Comparison of ENCODE assay signal across 26 cellular contexts in genomic region chr10:86226801-86227201, GRCh38.
A peak's percentile ranks its signal among the peaks of the same experiment; 100 is the strongest.
DNase-seq lines count a peak whose midpoint lies in the region; ATAC-seq and TF ChIP-seq lines count a peak whose summit lies in the region.
"Had no signal": no experiment of that assay in that cellular context is flagged by ENCODE, and none has a peak within 500 bp of the region (broad histone marks: within the 10 kb centered on the region; RNA-seq: fewer than 3 reads in every experiment).

No MANE protein-coding gene starts in this region.

- ATAC-seq in SK-N-SH treated with all-trans-retinoic acid at 6 μM for 48 hours: no peak
- ATAC-seq in GM21717 (IDR thresholded peaks at IDR 0.05; ENCODE audit: unreplicated experiment): no peak
- ATAC-seq: A549, gastrocnemius medialis, psoas muscle had no signal

- no peak overlapping the region for H3K4me2 ChIP-seq in SK-N-SH
- H3K4me2 ChIP-seq: A549, hepatocyte had no signal

- H3K4me1 ChIP-seq in SK-N-SH (ENCODE audit: control insufficient read depth in 1 of 2, insufficient read depth in 2 of 2, low read depth in 1 of 2, low read length in 1 of 2): peaks cover 0 to 8% of the 10 kb centered on the region in 2 experiments; a peak in 1 of 4 replicates
- H3K4me1 ChIP-seq in thyroid gland: peaks cover 27 to 59% of the 10 kb centered on the region in 2 donors
- H3K4me1 ChIP-seq: gastrocnemius medialis, HAP-1, psoas muscle, SJCRH30, stomach, transverse colon had no signal

- TF ChIP-seq POLR2A in thyroid gland (IDR thresholded peaks at IDR 0.05): no peak

- no peak for TF ChIP-seq CTCF in SK-N-SH (IDR thresholded peaks at IDR 0.05)
- 0 out of 2 replicates have a peak, but pooled peaks have one; percentile 4 for TF ChIP-seq CTCF in WERI-Rb-1 (IDR thresholded peaks at IDR 0.05; ENCODE audit: low read depth, low read length)
- TF ChIP-seq CTCF in thyroid gland (IDR thresholded peaks at IDR 0.05): peak in 2 of 6 experiments; percentile 7 to 22
- no peak for TF ChIP-seq CTCF in GM13977 (IDR thresholded peaks at IDR 0.05; ENCODE audit: extremely low read depth, insufficient read depth, missing control alignments)

- H3K9me3 ChIP-seq in SK-N-SH (no peaks in the 10 kb centered on the region), WERI-Rb-1 (ENCODE audit: severe bottlenecking) (no peaks in the 10 kb centered on the region), thyroid gland (no peaks in the 10 kb centered on the region)
- H3K9me3 ChIP-seq: A549, gastrocnemius medialis, HAP-1, neutrophil, psoas muscle, SJCRH30, stomach, transverse colon had no signal

- POLR2A ChIA-PET in SK-N-SH (lab: Yijun Ruan, JAX): interaction anchor here (1.1 kb wide), 1 partner anchor 119 kb away, joined by 5 read pairs; no protein-coding TSS in a partner anchor

- H3K27me3 ChIP-seq in SK-N-SH (ENCODE audit: insufficient read depth): no peaks in the 10 kb centered on the region
- H3K27me3 ChIP-seq in WERI-Rb-1 (ENCODE audit: insufficient read depth, low read depth, severe bottlenecking): no peaks in the 10 kb centered on the region
- no peaks in the 10 kb centered on the region for H3K27me3 ChIP-seq in thyroid gland
- H3K27me3 ChIP-seq: gastrocnemius medialis, hepatocyte, neutrophil, SJCRH30, stomach, transverse colon had no signal

- H2AFZ ChIP-seq in SK-N-SH (ENCODE audit: low read depth): no peak overlapping the region
- H2AFZ ChIP-seq: hepatocyte had no signal

- CTCF ChIA-PET in SK-N-SH (lab: Yijun Ruan, JAX): interaction anchor here (0.8 to 1.2 kb wide), 4 partner anchors 72 to 231 kb away, joined by 3 to 4 read pairs (median 3); no protein-coding TSS in a partner anchor

- no peaks in the 10 kb centered on the region for H3F3A ChIP-seq in SK-N-SH (replicated peaks; ENCODE audit: insufficient read depth)

- no peak overlapping the region for H3K9ac ChIP-seq in SK-N-SH

- H3K79me2 ChIP-seq in SK-N-SH (ENCODE audit: insufficient read depth): no peaks in the 10 kb centered on the region
- H3K79me2 ChIP-seq: hepatocyte had no signal

- H3K27ac ChIP-seq in SK-N-SH (ENCODE audit: low read depth in 2 of 2, low read length in 1 of 2) (peak overlapping the region in 1 of 2 experiments; percentile 18; a peak in 1 of 4 replicates), WERI-Rb-1 (no peak overlapping the region), thyroid gland (peak overlapping the region in 2 of 3 donors; percentile 32 to 49)
- H3K27ac ChIP-seq: A549, gastrocnemius medialis, hepatocyte, neutrophil, psoas muscle, SJCRH30, stomach, transverse colon had no signal

- intact Hi-C loops in thyroid gland (cut with DNase I): no loop called here

- H3K36me3 ChIP-seq in SK-N-SH (replicated peaks in 1 of 2; ENCODE audit: control insufficient read depth in 1 of 2, insufficient read depth in 2 of 2, low read length in 1 of 2) (no peaks in the 10 kb centered on the region), WERI-Rb-1 (no peaks in the 10 kb centered on the region), thyroid gland (no peaks in the 10 kb centered on the region)
- H3K36me3 ChIP-seq: gastrocnemius medialis, HAP-1, neutrophil, SJCRH30, stomach, transverse colon had no signal

- peak; percentile 60 for DNase-seq in SK-N-SH
- DNase-seq in NCI-H446 treated with DMSO at 0.1 percent for 48 hours (lab: John Stamatoyannopoulos, UW): peak; percentile 39
- no peak for DNase-seq in WERI-Rb-1
- peak; percentile 47 to 69 for DNase-seq in thyroid gland
- no peak for DNase-seq in stimulated activated naive CD4-positive, alpha-beta T cell treated with Interleukin-2 at 50 U/mL for 16 hours (lab: John Stamatoyannopoulos, UW)
- DNase-seq in GM13977 (ENCODE audit: low spot score): no peak
- DNase-seq: activated CD4-positive, alpha-beta T cell treated with anti-CD3 and anti-CD28 coated beads for 4 hours; activated gamma-delta T cell; activated naive CD8-positive, alpha-beta T cell treated with anti-CD3 and anti-CD28 coated beads, Interleukin-2, amount 10 ng/mL, durations not matched to agents 7 days and 5 days; central memory CD4-positive, alpha-beta T cell; DMS53; gastrocnemius medialis; mesendoderm; NCI-H1436; NCI-H510A treated with DMSO at 0.1 percent for 48 hours; SJCRH30; stimulated activated CD4-positive, alpha-beta T cell treated with anti-CD3 and anti-CD28 coated beads, Interleukin-15, amount 100 ng/mL, for 24 hours; stomach; transverse colon had no signal

- TF ChIP-seq RAD21 in SK-N-SH (IDR thresholded peaks at IDR 0.05; ENCODE audit: low read length): peak; percentile 42

- in situ Hi-C loops in GM13977 (cut with MboI; ENCODE audit: low pct_unique_long_range_greater_than_20kb, low sequenced_read_pairs, unreplicated experiment): no loop called here

- H3K4me3 ChIP-seq in SK-N-SH (ENCODE audit: low read depth in 2 of 2, low read length in 1 of 2): no peak overlapping the region
- H3K4me3 ChIP-seq in WERI-Rb-1 (ENCODE audit: low read depth, low read length): no peak overlapping the region
- no peak overlapping the region for H3K4me3 ChIP-seq in thyroid gland (replicated peaks in 1 of 3)
- H3K4me3 ChIP-seq: A549, gastrocnemius medialis, HAP-1, hepatocyte, psoas muscle, SJCRH30, stomach, transverse colon had no signal

- 50% methylated on average over 1 of the region's 2 CpGs for WGBS in SK-N-SH (ENCODE audit: low lambda C conversion rate)
- 32 to 56% methylated on average over 2 of the region's 2 CpGs for WGBS in thyroid gland, 2 donors

- TF ChIP-seq EP300 in SK-N-SH (IDR thresholded peaks at IDR 0.05; ENCODE audit: borderline replicate concordance in 1 of 2, low read depth in 1 of 2, low read length in 1 of 2): no peak

- H4K20me1 ChIP-seq in SK-N-SH (ENCODE audit: insufficient read depth): no peaks in the 10 kb centered on the region

- H3K9me2 ChIP-seq in SK-N-SH: no peaks in the 10 kb centered on the region

TF ChIP-seq in SK-N-SH, 30 proteins besides CTCF, POLR2A, EP300 and RAD21:
- TF ChIP-seq GATA2 (CRISPR knock-in tag; IDR thresholded peaks at IDR 0.05): peak; percentile 48
- TF ChIP-seq FOXJ3 (CRISPR knock-in tag; IDR thresholded peaks at IDR 0.05): no peak
- no peak for TF ChIP-seq MEF2A (IDR thresholded peaks at IDR 0.05; ENCODE audit: borderline replicate concordance, low read depth)
- TF ChIP-seq POLR2AphosphoS5 (IDR thresholded peaks at IDR 0.05; ENCODE audit: low read depth, low read length): no peak

TF ChIP-seq in SK-N-SH treated with all-trans-retinoic acid at 6 μM for 48 hours, 23 proteins besides CTCF, POLR2A, EP300 and RAD21:
- TF ChIP-seq SNAI2 (CRISPR knock-in tag; IDR thresholded peaks at IDR 0.05) (no peak), TCF4 (CRISPR knock-in tag; IDR thresholded peaks at IDR 0.05; ENCODE audit: borderline replicate concordance) (no peak), TOX (CRISPR knock-in tag; IDR thresholded peaks at IDR 0.05; ENCODE audit: borderline replicate concordance) (no peak), OSR1 (CRISPR knock-in tag; IDR thresholded peaks at IDR 0.05) (no peak), ZNF70 (CRISPR knock-in tag; IDR thresholded peaks at IDR 0.05) (no peak), ESRRG (CRISPR knock-in tag; IDR thresholded peaks at IDR 0.05) (no peak), ZC3H10 (CRISPR knock-in tag; IDR thresholded peaks at IDR 0.05) (no peak), ARNTL (CRISPR knock-in tag; IDR thresholded peaks at IDR 0.05; ENCODE audit: borderline replicate concordance, low read depth) (no peak), PATZ1 (CRISPR knock-in tag; IDR thresholded peaks at IDR 0.05; ENCODE audit: borderline replicate concordance) (no peak)

Comparison
In these comparisons a context has a peak if more than half of its experiments do, and no peak if none do; other contexts are left out.
1. DNase-seq: peak in SK-N-SH (single experiment), NCI-H446 treated with DMSO at 0.1 percent for 48 hours (single experiment) and thyroid gland (2 of 2); none in WERI-Rb-1 (single experiment), stimulated activated naive CD4-positive, alpha-beta T cell treated with Interleukin-2 at 50 U/mL for 16 hours (single experiment) and GM13977 (single experiment).